Comparison of ENCODE assay signal across 24 cellular contexts in genomic region chr22:49147617-49148175, GRCh38.
"Had no signal": no experiment of that assay in that cellular context is flagged by ENCODE, and none has a peak within 500 bp of the region (broad histone marks: within the 10 kb centered on the region; RNA-seq: fewer than 3 reads in every experiment).

No MANE protein-coding gene starts in this region.

- ATAC-seq: activated CD4-positive, alpha-beta T cell treated with anti-CD3 and anti-CD28 coated beads for 36 hours; activated CD8-positive, alpha-beta memory T cell treated with anti-CD3 and anti-CD28 coated beads, Interleukin-2, amount 10 ng/mL, durations not matched to agents 7 days and 5 days; activated CD8-positive, alpha-beta T cell treated with anti-CD3 and anti-CD28 coated beads, Interleukin-2, amount 10 ng/mL, durations not matched to agents 7 days and 5 days; activated T-cell treated with anti-CD3 and anti-CD28 coated beads, Interleukin-2, amount 50 U/mL, for 4 hours; activated T-helper 17 cell treated with anti-CD3 and anti-CD28 coated beads, Interleukin-2, amount 50 U/mL, for 72 hours; gastroesophageal sphincter had no signal

- H3K4me1 ChIP-seq: ascending aorta, breast epithelium, esophagus squamous epithelium, gastroesophageal sphincter had no signal

- H3K27ac Mint-ChIP-seq: activated CD4-positive, alpha-beta memory T cell treated with anti-CD3 and anti-CD28 coated beads for 36 hours; activated CD4-positive, alpha-beta T cell treated with anti-CD3 and anti-CD28 coated beads for 36 hours; activated CD4-positive, alpha-beta T cell treated with anti-CD3 and anti-CD28 coated beads, Interleukin-2, amount 10 ng/mL, durations not matched to agents 24 days and 14 days; activated CD8-positive, alpha-beta memory T cell treated with anti-CD3 and anti-CD28 coated beads, Interleukin-2, amount 10 ng/mL, durations not matched to agents 7 days and 5 days; activated CD8-positive, alpha-beta T cell treated with anti-CD3 and anti-CD28 coated beads, Interleukin-2, amount 10 ng/mL, durations not matched to agents 7 days and 5 days; activated naive CD8-positive, alpha-beta T cell; activated T-helper 17 cell treated with anti-CD3 and anti-CD28 coated beads, Interleukin-2, amount 50 U/mL, for 72 hours had no signal

- H3K27me3 ChIP-seq: ascending aorta, cardiac muscle cell had no signal

- H3K9me3 ChIP-seq: ascending aorta, breast epithelium, esophagus squamous epithelium, gastroesophageal sphincter had no signal

- H3K9me3 Mint-ChIP-seq: activated CD4-positive, alpha-beta memory T cell treated with anti-CD3 and anti-CD28 coated beads for 36 hours; activated CD4-positive, alpha-beta T cell treated with anti-CD3 and anti-CD28 coated beads, Interleukin-2, amount 10 ng/mL, durations not matched to agents 24 days and 14 days; activated T-cell treated with anti-CD3 and anti-CD28 coated beads, Interleukin-2, amount 50 U/mL, for 4 hours; activated T-helper 17 cell treated with anti-CD3 and anti-CD28 coated beads, Interleukin-2, amount 50 U/mL, for 72 hours had no signal

- DNase-seq: activated CD4-positive, alpha-beta memory T cell treated with anti-CD3 and anti-CD28 coated beads for 36 hours; activated CD4-positive, alpha-beta T cell treated with anti-CD3 and anti-CD28 coated beads for 36 hours; activated CD4-positive, alpha-beta T cell treated with anti-CD3 and anti-CD28 coated beads, Interleukin-2, amount 10 ng/mL, durations not matched to agents 24 days and 14 days; activated CD4-positive, CD25-positive, alpha-beta regulatory T cell; activated CD4-positive, CD25-positive, alpha-beta regulatory T cell treated with anti-CD3 and anti-CD28 coated beads, Interleukin-2, amount 50 U/mL, for 72 hours; activated CD8-positive, alpha-beta memory T cell treated with anti-CD3 and anti-CD28 coated beads, Interleukin-2, amount 10 ng/mL, durations not matched to agents 7 days and 5 days; activated CD8-positive, alpha-beta T cell treated with anti-CD3 and anti-CD28 coated beads, Interleukin-2, amount 10 ng/mL, durations not matched to agents 7 days and 5 days; activated effector memory CD4-positive, alpha-beta T cell treated with Interleukin-2 at 50 U/mL for 16 hours; activated gamma-delta T cell treated with Interleukin-2 at 50 U/mL for 16 hours; activated naive CD4-positive, alpha-beta T cell treated with anti-CD3 and anti-CD28 coated beads, Interleukin-2, amount 50 U/mL, for 16 hours; activated naive CD4-positive, alpha-beta T cell treated with Interleukin-2 at 50 U/mL for 16 hours; activated T-cell treated with anti-CD3 and anti-CD28 coated beads, Interleukin-2, amount 50 U/mL, for 4 hours; effector CD8-positive, alpha-beta T cell; esophagus squamous epithelium; foreskin melanocyte; T-helper 2 cell had no signal

- H3K27me3 Mint-ChIP-seq: activated CD4-positive, alpha-beta T cell treated with anti-CD3 and anti-CD28 coated beads, Interleukin-2, amount 10 ng/mL, durations not matched to agents 24 days and 14 days; activated CD8-positive, alpha-beta memory T cell treated with anti-CD3 and anti-CD28 coated beads, Interleukin-2, amount 10 ng/mL, durations not matched to agents 7 days and 5 days; brain had no signal

- H3K27ac ChIP-seq: ascending aorta, breast epithelium, cardiac muscle cell, epithelial cell of prostate, esophagus squamous epithelium, gastroesophageal sphincter had no signal

- H3K4me1 Mint-ChIP-seq: activated CD4-positive, alpha-beta T cell treated with anti-CD3 and anti-CD28 coated beads for 36 hours; activated CD4-positive, alpha-beta T cell treated with anti-CD3 and anti-CD28 coated beads, Interleukin-2, amount 10 ng/mL, durations not matched to agents 24 days and 14 days; activated CD8-positive, alpha-beta memory T cell treated with anti-CD3 and anti-CD28 coated beads, Interleukin-2, amount 10 ng/mL, durations not matched to agents 7 days and 5 days; activated T-helper 17 cell treated with anti-CD3 and anti-CD28 coated beads, Interleukin-2, amount 50 U/mL, for 72 hours had no signal

- H3K4me3 ChIP-seq: ascending aorta, breast epithelium, cardiac muscle cell, esophagus squamous epithelium, gastroesophageal sphincter had no signal

- H3K36me3 Mint-ChIP-seq: activated CD4-positive, alpha-beta memory T cell treated with anti-CD3 and anti-CD28 coated beads for 36 hours; activated CD8-positive, alpha-beta memory T cell treated with anti-CD3 and anti-CD28 coated beads, Interleukin-2, amount 10 ng/mL, durations not matched to agents 7 days and 5 days; activated naive CD8-positive, alpha-beta T cell; brain had no signal

- H3K4me3 Mint-ChIP-seq: activated CD4-positive, alpha-beta memory T cell treated with anti-CD3 and anti-CD28 coated beads for 36 hours; activated CD4-positive, alpha-beta T cell treated with anti-CD3 and anti-CD28 coated beads for 36 hours; activated CD4-positive, alpha-beta T cell treated with anti-CD3 and anti-CD28 coated beads, Interleukin-2, amount 10 ng/mL, durations not matched to agents 24 days and 14 days; activated CD8-positive, alpha-beta memory T cell treated with anti-CD3 and anti-CD28 coated beads, Interleukin-2, amount 10 ng/mL, durations not matched to agents 7 days and 5 days; activated CD8-positive, alpha-beta T cell treated with anti-CD3 and anti-CD28 coated beads, Interleukin-2, amount 10 ng/mL, durations not matched to agents 7 days and 5 days; activated naive CD8-positive, alpha-beta T cell; activated T-cell treated with anti-CD3 and anti-CD28 coated beads, Interleukin-2, amount 50 U/mL, for 4 hours; activated T-helper 17 cell treated with anti-CD3 and anti-CD28 coated beads, Interleukin-2, amount 50 U/mL, for 72 hours; brain had no signal

- H3K36me3 ChIP-seq: ascending aorta, breast epithelium, cardiac muscle cell, esophagus squamous epithelium, gastroesophageal sphincter had no signal
